Comparison of ENCODE assay signal across 23 cellular contexts in genomic region chr15:25060996-25061620, GRCh38.
A peak's percentile ranks its signal among the peaks of the same experiment; 100 is the strongest.
DNase-seq lines count a peak whose midpoint lies in the region; ATAC-seq and TF ChIP-seq lines count a peak whose summit lies in the region.
"Had no signal": no experiment of that assay in that cellular context is flagged by ENCODE, and none has a peak within 500 bp of the region (broad histone marks: within the 10 kb centered on the region; RNA-seq: fewer than 3 reads in every experiment).

No MANE protein-coding gene starts in this region.

- H3K9me3 Mint-ChIP-seq in activated CD8-positive, alpha-beta memory T cell treated with anti-CD3 and anti-CD28 coated beads, Interleukin-2, amount 10 ng/mL, durations not matched to agents 7 days and 5 days (ENCODE audit: low read depth) = peaks cover 75% of the 10 kb centered on the region
- H3K9me3 Mint-ChIP-seq in endodermal cell (peaks cover 100% of the 10 kb centered on the region), nephron progenitor cell (peaks cover 100% of the 10 kb centered on the region)

- H3K36me3 ChIP-seq in endodermal cell (ENCODE audit: control insufficient read depth, insufficient read depth, low read length) (peaks cover 100% of the 10 kb centered on the region), thoracic aorta (peaks cover 100% of the 10 kb centered on the region), SK-N-SH (replicated peaks in 1 of 2; ENCODE audit: control insufficient read depth in 1 of 2, insufficient read depth in 2 of 2, low read length in 1 of 2) (peaks cover 52 to 55% of the 10 kb centered on the region in 2 experiments)

- TF ChIP-seq RAD21 in SK-N-SH (IDR thresholded peaks at IDR 0.05; ENCODE audit: low read length) = no peak

- ATAC-seq in activated CD8-positive, alpha-beta memory T cell treated with anti-CD3 and anti-CD28 coated beads, Interleukin-2, amount 10 ng/mL, durations not matched to agents 7 days and 5 days = no peak
- no peak for ATAC-seq in thoracic aorta (ENCODE audit: insufficient number of reproducible peaks, low FRiP score, low read depth)
- ATAC-seq: activated T-helper 17 cell treated with anti-CD3 and anti-CD28 coated beads, Interleukin-2, amount 50 U/mL, for 72 hours; body of pancreas; effector memory CD8-positive, alpha-beta T cell; gastroesophageal sphincter; naive thymus-derived CD8-positive, alpha-beta T cell; T-cell had no signal

- H3K4me3 ChIP-seq in endodermal cell (ENCODE audit: low read length) (peak overlapping the region; percentile 72), thoracic aorta (peak overlapping the region; percentile 21), SK-N-SH (ENCODE audit: low read depth in 2 of 2, low read length in 1 of 2) (peak overlapping the region in 1 of 2 experiments; percentile 10; a peak in 1 of 4 replicates)
- H3K4me3 ChIP-seq: body of pancreas, gastroesophageal sphincter had no signal

- peaks cover 92% of the 10 kb centered on the region for H3K36me3 Mint-ChIP-seq in activated CD8-positive, alpha-beta memory T cell treated with anti-CD3 and anti-CD28 coated beads, Interleukin-2, amount 10 ng/mL, durations not matched to agents 7 days and 5 days
- H3K36me3 Mint-ChIP-seq in endodermal cell (ENCODE audit: low read depth) (peaks cover 100% of the 10 kb centered on the region), nephron progenitor cell (ENCODE audit: low read depth) (peaks cover 100% of the 10 kb centered on the region)

- H3K9me3 ChIP-seq in endodermal cell (ENCODE audit: control insufficient read depth, low read length) (peaks cover 100% of the 10 kb centered on the region), thoracic aorta (peaks cover 100% of the 10 kb centered on the region), SK-N-SH (no peaks in the 10 kb centered on the region)

- H2AFZ ChIP-seq in SK-N-SH (ENCODE audit: low read depth) = no peak overlapping the region
- H2AFZ ChIP-seq: parathyroid adenoma had no signal

- H3K27me3 ChIP-seq in endodermal cell (ENCODE audit: control insufficient read depth, insufficient read depth, low read length, poor library complexity, severe bottlenecking) (no peaks in the 10 kb centered on the region), thoracic aorta (replicated peaks; ENCODE audit: insufficient read depth) (no peaks in the 10 kb centered on the region), SK-N-SH (ENCODE audit: insufficient read depth) (no peaks in the 10 kb centered on the region)
- H3K27me3 ChIP-seq: body of pancreas, esophagus squamous epithelium, gastroesophageal sphincter had no signal

- no peaks in the 10 kb centered on the region for H3F3A ChIP-seq in SK-N-SH (replicated peaks; ENCODE audit: insufficient read depth)

- no peaks in the 10 kb centered on the region for H3K79me2 ChIP-seq in SK-N-SH (ENCODE audit: insufficient read depth)
- H3K79me2 ChIP-seq: parathyroid adenoma had no signal

- DNase-seq in activated CD8-positive, alpha-beta memory T cell treated with anti-CD3 and anti-CD28 coated beads, Interleukin-2, amount 50 U/mL, for 4 hours = peak; percentile 2
- DNase-seq in activated CD8-positive, alpha-beta memory T cell treated with anti-CD3 and anti-CD28 coated beads, Interleukin-2, amount 10 ng/mL, durations not matched to agents 7 days and 5 days = no peak
- DNase-seq in endodermal cell = peak; percentile 29
- no peak for DNase-seq in nephron progenitor cell
- no peak for DNase-seq in thoracic aorta (ENCODE audit: low spot score)
- DNase-seq in SK-N-SH = no peak
- no peak for DNase-seq in NCI-H2227 treated with DMSO at 0.1 percent for 48 hours (lab: John Stamatoyannopoulos, UW)
- DNase-seq in COR-L47 (lab: John Stamatoyannopoulos, UW) = no peak
- DNase-seq: effector memory CD8-positive, alpha-beta T cell; EL; esophagus squamous epithelium; HFFc6; NCI-H1105 treated with DMSO at 0.1 percent for 48 hours; NCI-H2029 treated with DMSO at 0.1 percent for 48 hours; OCI-M1; SHP77 treated with DMSO at 0.1 percent for 48 hours had no signal

- no peaks in the 10 kb centered on the region for H3K4me1 Mint-ChIP-seq in activated CD8-positive, alpha-beta memory T cell treated with anti-CD3 and anti-CD28 coated beads, Interleukin-2, amount 10 ng/mL, durations not matched to agents 7 days and 5 days
- H3K4me1 Mint-ChIP-seq in endodermal cell (no peaks in the 10 kb centered on the region), nephron progenitor cell (no peaks in the 10 kb centered on the region)
- H3K4me1 Mint-ChIP-seq: activated T-helper 17 cell treated with anti-CD3 and anti-CD28 coated beads, Interleukin-2, amount 50 U/mL, for 72 hours; B cell; naive thymus-derived CD8-positive, alpha-beta T cell had no signal

- no peak overlapping the region for H3K4me2 ChIP-seq in SK-N-SH

- H4K20me1 ChIP-seq in SK-N-SH (ENCODE audit: insufficient read depth) = no peaks in the 10 kb centered on the region

- H3K27ac Mint-ChIP-seq in activated CD8-positive, alpha-beta memory T cell treated with anti-CD3 and anti-CD28 coated beads, Interleukin-2, amount 10 ng/mL, durations not matched to agents 7 days and 5 days = no peak overlapping the region
- no peak overlapping the region for H3K27ac Mint-ChIP-seq in endodermal cell
- H3K27ac Mint-ChIP-seq in nephron progenitor cell = no peak overlapping the region
- H3K27ac Mint-ChIP-seq: activated T-helper 17 cell treated with anti-CD3 and anti-CD28 coated beads, Interleukin-2, amount 50 U/mL, for 72 hours; B cell; effector memory CD8-positive, alpha-beta T cell; HFFc6; naive thymus-derived CD8-positive, alpha-beta T cell; T-cell had no signal

- WGBS in endodermal cell (ENCODE audit: insufficient coverage in 1 of 2, insufficient read length in 1 of 2), 2 experiments = 83 to 87% methylated on average over 9 to 10 of the region's 10 CpGs
- 50% methylated on average over 6 of the region's 10 CpGs for WGBS in SK-N-SH (ENCODE audit: low lambda C conversion rate)

- H3K4me1 ChIP-seq in endodermal cell (ENCODE audit: control insufficient read depth, insufficient read depth, low read length) (no peaks in the 10 kb centered on the region), thoracic aorta (ENCODE audit: control insufficient read depth in 1 of 2, low read depth in 2 of 2) (no peaks in the 10 kb centered on the region), SK-N-SH (ENCODE audit: control insufficient read depth in 1 of 2, insufficient read depth in 2 of 2, low read depth in 1 of 2, low read length in 1 of 2) (no peaks in the 10 kb centered on the region)
- H3K4me1 ChIP-seq: body of pancreas, esophagus squamous epithelium, gastroesophageal sphincter, parathyroid adenoma had no signal

- H3K27me3 Mint-ChIP-seq in activated CD8-positive, alpha-beta memory T cell treated with anti-CD3 and anti-CD28 coated beads, Interleukin-2, amount 10 ng/mL, durations not matched to agents 7 days and 5 days = no peaks in the 10 kb centered on the region
- H3K27me3 Mint-ChIP-seq in endodermal cell (ENCODE audit: insufficient read depth) (peaks cover 7% of the 10 kb centered on the region), nephron progenitor cell (ENCODE audit: low read depth, poor library complexity) (peaks cover 14% of the 10 kb centered on the region)
- H3K27me3 Mint-ChIP-seq: activated T-helper 17 cell treated with anti-CD3 and anti-CD28 coated beads, Interleukin-2, amount 50 U/mL, for 72 hours; B cell; effector memory CD8-positive, alpha-beta T cell; naive thymus-derived CD8-positive, alpha-beta T cell; T-cell had no signal

- H3K9me2 ChIP-seq in SK-N-SH = no peaks in the 10 kb centered on the region

- TF ChIP-seq CTCF in endodermal cell (conservative IDR thresholded peaks at IDR 0.05) (no peak), nephron progenitor cell (IDR thresholded peaks at IDR 0.05) (no peak), thoracic aorta (IDR thresholded peaks at IDR 0.05) (no peak), SK-N-SH (IDR thresholded peaks at IDR 0.05) (no peak)

- CTCF ChIA-PET in activated CD8-positive, alpha-beta memory T cell treated with anti-CD3 and anti-CD28 coated beads, Interleukin-2, amount 10 ng/mL, durations not matched to agents 7 days and 5 days (lab: Charles Lee) = no interaction called here
- CTCF ChIA-PET in SK-N-SH (lab: Yijun Ruan, JAX) = no interaction called here

- TF ChIP-seq EP300 in SK-N-SH (IDR thresholded peaks at IDR 0.05; ENCODE audit: borderline replicate concordance in 1 of 2, low read depth in 1 of 2, low read length in 1 of 2) = no peak

- POLR2A ChIA-PET in SK-N-SH (lab: Yijun Ruan, JAX) = no interaction called here

- H3K4me3 Mint-ChIP-seq in activated CD8-positive, alpha-beta memory T cell treated with anti-CD3 and anti-CD28 coated beads, Interleukin-2, amount 10 ng/mL, durations not matched to agents 7 days and 5 days = no peak overlapping the region
- H3K4me3 Mint-ChIP-seq in endodermal cell = no peak overlapping the region
- peak overlapping the region; percentile 38 for H3K4me3 Mint-ChIP-seq in nephron progenitor cell
- H3K4me3 Mint-ChIP-seq: activated T-helper 17 cell treated with anti-CD3 and anti-CD28 coated beads, Interleukin-2, amount 50 U/mL, for 72 hours; B cell; effector memory CD8-positive, alpha-beta T cell; HFFc6 had no signal

- no peak overlapping the region for H3K27ac ChIP-seq in endodermal cell (ENCODE audit: low read depth, low read length)
- no peak overlapping the region for H3K27ac ChIP-seq in thoracic aorta
- H3K27ac ChIP-seq in SK-N-SH (ENCODE audit: low read depth in 2 of 2, low read length in 1 of 2) = no peak overlapping the region
- H3K27ac ChIP-seq: body of pancreas, esophagus squamous epithelium, gastroesophageal sphincter, parathyroid adenoma had no signal

- H3K9ac ChIP-seq in endodermal cell (ENCODE audit: extremely low read depth, low read length, poor library complexity, severe bottlenecking) (no peak overlapping the region), SK-N-SH (no peak overlapping the region)
- H3K9ac ChIP-seq: parathyroid adenoma had no signal

TF ChIP-seq in SK-N-SH, 30 proteins besides CTCF, POLR2A, EP300 and RAD21 (continues in another document):
- no peak for TF ChIP-seq MAX (IDR thresholded peaks at IDR 0.05; ENCODE audit: low read depth)
- no peak for TF ChIP-seq USF1 (IDR thresholded peaks at IDR 0.05; ENCODE audit: borderline replicate concordance, low read depth)
- TF ChIP-seq RFX5 (IDR thresholded peaks at IDR 0.05; ENCODE audit: low read length) = no peak
- no peak for TF ChIP-seq FOXJ3 (CRISPR knock-in tag; IDR thresholded peaks at IDR 0.05)
- no peak for TF ChIP-seq TAF1 (IDR thresholded peaks at IDR 0.05; ENCODE audit: borderline replicate concordance, low read depth, low read length)
- TF ChIP-seq GABPA (IDR thresholded peaks at IDR 0.05; ENCODE audit: low read depth) = no peak
- no peak for TF ChIP-seq SIN3A (IDR thresholded peaks at IDR 0.05; ENCODE audit: borderline replicate concordance, low read depth, low read length)

Comparison
In these comparisons a context has a peak if more than half of its experiments do, and no peak if none do; other contexts are left out.
1. DNase-seq: peak in activated CD8-positive, alpha-beta memory T cell treated with anti-CD3 and anti-CD28 coated beads, Interleukin-2, amount 50 U/mL, for 4 hours (single experiment) and endodermal cell (single experiment); none in activated CD8-positive, alpha-beta memory T cell treated with anti-CD3 and anti-CD28 coated beads, Interleukin-2, amount 10 ng/mL, durations not matched to agents 7 days and 5 days (single experiment), nephron progenitor cell (single experiment), thoracic aorta (single experiment), SK-N-SH (single experiment), NCI-H2227 treated with DMSO at 0.1 percent for 48 hours (single experiment) and COR-L47 (single experiment).